22 cellular contexts compared by ENCODE assay signal in genomic region chr11:9834281-9834680, GRCh38.
"Had no signal": no experiment of that assay in that cellular context is flagged by ENCODE, and none has a peak within 500 bp of the region (broad histone marks: within the 10 kb centered on the region; RNA-seq: fewer than 3 reads in every experiment).

No MANE protein-coding gene starts in this region.

- H3K9me3 ChIP-seq: colonic mucosa, esophagus muscularis mucosa, heart left ventricle, prostate gland, tibial nerve, vagina had no signal

- H3K36me3 ChIP-seq: colonic mucosa, prostate gland had no signal

- H3K27me3 ChIP-seq: colonic mucosa, esophagus muscularis mucosa, heart left ventricle, tibial nerve, vagina had no signal

- H3K4me1 Mint-ChIP-seq: brain, nephron progenitor cell had no signal

- H3K27ac ChIP-seq: colonic mucosa, esophagus muscularis mucosa, heart left ventricle, prostate gland, tibial nerve, vagina had no signal

- H3K27ac Mint-ChIP-seq: activated CD4-positive, alpha-beta memory T cell treated with anti-CD3 and anti-CD28 coated beads for 36 hours; activated CD8-positive, alpha-beta memory T cell treated with anti-CD3 and anti-CD28 coated beads, Interleukin-2, amount 10 ng/mL, durations not matched to agents 7 days and 5 days; activated naive CD4-positive, alpha-beta T cell treated with anti-CD3 and anti-CD28 coated beads, Interleukin-2, amount 10 ng/mL, durations not matched to agents 7 days and 5 days; activated T-helper 2 cell treated with anti-CD3 and anti-CD28 coated beads, Interferon-gamma antibody, Interleukin-2, Interleukin-4, amounts not matched to agents 10 μg/mL and 5 μg/mL and 100 μg/mL, durations not matched to agents 14 hours and 24 hours and 36 hours; brain had no signal

- H3K9me3 Mint-ChIP-seq: activated CD4-positive, alpha-beta memory T cell treated with anti-CD3 and anti-CD28 coated beads for 36 hours; activated naive CD4-positive, alpha-beta T cell treated with anti-CD3 and anti-CD28 coated beads, Interleukin-2, amount 10 ng/mL, durations not matched to agents 7 days and 5 days; activated T-helper 2 cell treated with anti-CD3 and anti-CD28 coated beads, Interferon-gamma antibody, Interleukin-2, Interleukin-4, amounts not matched to agents 10 μg/mL and 5 μg/mL and 100 μg/mL, durations not matched to agents 14 hours and 24 hours and 36 hours; brain; nephron progenitor cell had no signal

- H3K4me1 ChIP-seq: colonic mucosa, esophagus muscularis mucosa, heart left ventricle, prostate gland had no signal

- H3K4me3 ChIP-seq: colonic mucosa, esophagus muscularis mucosa, heart left ventricle, prostate gland, tibial nerve, vagina had no signal

- DNase-seq: activated CD4-positive, alpha-beta memory T cell treated with anti-CD3 and anti-CD28 coated beads for 36 hours; activated CD4-positive, alpha-beta T cell treated with anti-CD3 and anti-CD28 coated beads for 1 hour; activated CD8-positive, alpha-beta memory T cell treated with anti-CD3 and anti-CD28 coated beads, Interleukin-2, amount 10 ng/mL, durations not matched to agents 7 days and 5 days; activated naive CD4-positive, alpha-beta T cell treated with anti-CD3 and anti-CD28 coated beads, Interleukin-2, amount 10 ng/mL, durations not matched to agents 7 days and 5 days; activated T-cell treated with anti-CD3 and anti-CD28 coated beads, Interleukin-2, amount 50 U/mL, for 1 hour; central memory CD4-positive, alpha-beta T cell; colonic mucosa; foreskin melanocyte; heart left ventricle; nephron progenitor cell; right cardiac atrium; small intestine; stimulated activated CD4-positive, alpha-beta T cell treated with anti-CD3 and anti-CD28 coated beads, Interleukin-4, amount 100 ng/mL, for 4 hours; stimulated activated CD8-positive, alpha-beta memory T cell treated with anti-CD3 and anti-CD28 coated beads, Interleukin-4, amount 100 ng/mL, for 48 hours; stimulated activated naive CD4-positive, alpha-beta T cell treated with Interleukin-2 at 50 U/mL for 16 hours; substantia nigra had no signal

- ATAC-seq: activated CD8-positive, alpha-beta memory T cell treated with anti-CD3 and anti-CD28 coated beads, Interleukin-2, amount 10 ng/mL, durations not matched to agents 7 days and 5 days; heart left ventricle; right cardiac atrium had no signal

- H3K27me3 Mint-ChIP-seq: activated CD4-positive, alpha-beta memory T cell treated with anti-CD3 and anti-CD28 coated beads for 36 hours; activated CD8-positive, alpha-beta memory T cell treated with anti-CD3 and anti-CD28 coated beads, Interleukin-2, amount 10 ng/mL, durations not matched to agents 7 days and 5 days; activated naive CD4-positive, alpha-beta T cell treated with anti-CD3 and anti-CD28 coated beads, Interleukin-2, amount 10 ng/mL, durations not matched to agents 7 days and 5 days; brain had no signal

- H3K4me3 Mint-ChIP-seq: activated CD4-positive, alpha-beta memory T cell treated with anti-CD3 and anti-CD28 coated beads for 36 hours; activated CD8-positive, alpha-beta memory T cell treated with anti-CD3 and anti-CD28 coated beads, Interleukin-2, amount 10 ng/mL, durations not matched to agents 7 days and 5 days; activated naive CD4-positive, alpha-beta T cell treated with anti-CD3 and anti-CD28 coated beads, Interleukin-2, amount 10 ng/mL, durations not matched to agents 7 days and 5 days; brain; nephron progenitor cell had no signal
